8 cellular contexts compared by ENCODE assay signal in genomic region chr17:41664587-41665565, GRCh38. TPM values are rescaled to one million over a fixed set of nuclear protein-coding genes. Genes with fewer than 3 reads are reported as not detected.
A peak's percentile ranks its signal among the peaks of the same experiment; 100 is the strongest.
DNase-seq lines count a peak whose midpoint lies in the region; ATAC-seq, FAIRE-seq and TF ChIP-seq lines count a peak whose summit lies in the region.

No MANE protein-coding gene starts in this region.

- H3K4me1 ChIP-seq in HepG2 (ENCODE audit: insufficient read depth, low read length) (peaks cover 44% of the 10 kb centered on the region), right lobe of liver (peaks cover 0 to 14% (median 0%) of the 10 kb centered on the region in 4 donors), mucosa of rectum (ENCODE audit: control insufficient read depth in 2 of 2, insufficient read depth in 2 of 2, low read length in 2 of 2) (peaks cover 7 to 19% of the 10 kb centered on the region in 2 donors)

- no peaks in the 10 kb centered on the region for H4K20me1 ChIP-seq in HepG2 (ENCODE audit: insufficient read depth, low read length)

- intact Hi-C loops in HepG2 (cut with micrococcal nuclease; ENCODE audit: unreplicated experiment) (loop anchor here (5.0 to 10.0 kb wide), 3 partner anchors 70 to 1050 kb away; no protein-coding TSS in a partner anchor), right lobe of liver (cut with DNase I) (no loop called here)

- H3K9me3 ChIP-seq in HepG2 (ENCODE audit: low read length) (no peaks in the 10 kb centered on the region), right lobe of liver (no peaks in the 10 kb centered on the region), mucosa of rectum (ENCODE audit: control insufficient read depth in 2 of 2, low read length in 2 of 2) (no peaks in the 10 kb centered on the region)

- ATAC-seq in HepG2 (no peak), right lobe of liver (no peak), HG03280 (IDR thresholded peaks at IDR 0.05; ENCODE audit: unreplicated experiment) (no peak)

- H3K27me3 ChIP-seq in HepG2 (ENCODE audit: control insufficient read depth in 1 of 2, insufficient read depth in 2 of 2, low read length in 2 of 2) = peaks cover 0 to 24% of the 10 kb centered on the region in 2 experiments; a peak in 3 of 5 replicates
- no peaks in the 10 kb centered on the region for H3K27me3 ChIP-seq in right lobe of liver
- H3K27me3 ChIP-seq in brain microvascular endothelial cell (replicated peaks) = no peaks in the 10 kb centered on the region
- H3K27me3 ChIP-seq in mucosa of rectum (ENCODE audit: control insufficient read depth in 2 of 2, insufficient read depth in 2 of 2, low read length in 2 of 2) = no peaks in the 10 kb centered on the region

- TF ChIP-seq POLR2A in HepG2 (IDR thresholded peaks at IDR 0.05; ENCODE audit: insufficient read depth in 1 of 2, low read depth in 2 of 2, low read length in 2 of 2) (no peak), right lobe of liver (IDR thresholded peaks at IDR 0.05) (no peak)

- peak overlapping the region; percentile 100 for H3K4me2 ChIP-seq in HepG2 (ENCODE audit: low read depth, low read length)

- in situ Hi-C loops in HepG2 (cut with HindIII; ENCODE audit: extremely low pct_ligation_motif_present, low pct_unique_long_range_greater_than_20kb) = loop anchor here (5.0 kb wide), 3 partner anchors 118 to 1048 kb away; no protein-coding TSS in a partner anchor
- in situ Hi-C loops in brain microvascular endothelial cell (cut with HindIII; ENCODE audit: low pct_ligation_motif_present, low sequenced_read_pairs) = no loop called here

- TF ChIP-seq RAD21 in HepG2 (CRISPR knock-in tag; IDR thresholded peaks at IDR 0.05) = no peak

- POLR2A ChIA-PET in HepG2 (lab: Yijun Ruan, JAX) = interaction anchor here (1.1 to 6.3 kb wide), 6 partner anchors 14 to 846 kb away, joined by 3 to 102 read pairs (median 12); partner anchors contain the start of gene EIF1

- CTCF ChIA-PET in HepG2 (lab: Yijun Ruan, JAX; ENCODE audit: low intra/inter-chr PET ratio, low total read pairs) = interaction anchor here (1.4 to 8.5 kb wide), 7 partner anchors 16 to 861 kb away, joined by 3 to 242 read pairs (median 23); no protein-coding TSS in a partner anchor

- peak overlapping the region; percentile 59; the same call in 1 of the 2 replicates for H3K9ac ChIP-seq in HepG2 (ENCODE audit: insufficient read depth, low read depth, low read length)
- H3K9ac ChIP-seq in mucosa of rectum (ENCODE audit: low read depth in 1 of 2, low read length in 2 of 2) = peak overlapping the region; percentile 81 to 91

- H3K4me3 ChIP-seq in HepG2 (replicated peaks in 1 of 3; ENCODE audit: insufficient read depth in 1 of 3, low read depth in 2 of 3, low read length in 3 of 3) = peak overlapping the region; percentile 53 to 80 (median 54); a peak in 4 of 6 replicates
- peak overlapping the region in 1 of 3 donors; percentile 45 for H3K4me3 ChIP-seq in right lobe of liver
- peak overlapping the region; percentile 58 for H3K4me3 ChIP-seq in brain microvascular endothelial cell (ENCODE audit: low read depth, low read length)
- peak overlapping the region; percentile 74 to 88 for H3K4me3 ChIP-seq in mucosa of rectum (ENCODE audit: low read length in 2 of 2)

- no TSS peak for BruUV-seq in HepG2 (replicated peaks; lab: Mats Ljungman, UMichigan)

- no peaks in the 10 kb centered on the region for H3K79me2 ChIP-seq in HepG2 (ENCODE audit: insufficient read depth, low read length)

- H3K36me3 ChIP-seq in HepG2 (replicated peaks in 1 of 2; ENCODE audit: control insufficient read depth in 1 of 2, insufficient read depth in 2 of 2, low read length in 2 of 2) = no peaks in the 10 kb centered on the region
- H3K36me3 ChIP-seq in right lobe of liver = no peaks in the 10 kb centered on the region
- H3K36me3 ChIP-seq in brain microvascular endothelial cell (replicated peaks) = no peaks in the 10 kb centered on the region
- H3K36me3 ChIP-seq in mucosa of rectum (ENCODE audit: control insufficient read depth in 2 of 2, insufficient read depth in 2 of 2, low read length in 2 of 2) = no peaks in the 10 kb centered on the region

- FAIRE-seq in HepG2 (lab: Jason Lieb, UNC) = no peak

- DNase-seq in HepG2 (ENCODE audit: low spot score) = no peak
- no peak for DNase-seq in right lobe of liver
- DNase-seq in brain microvascular endothelial cell = no peak
- no peak for DNase-seq in activated effector memory CD4-positive, alpha-beta T cell treated with anti-CD3 and anti-CD28 coated beads, Interleukin-2, amount 50 U/mL, for 16 hours
- DNase-seq in germinal center (ENCODE audit: low spot score) = no peak
- no peak for DNase-seq in OCI-M1 (lab: John Stamatoyannopoulos, UW)

- no peak for TF ChIP-seq CTCF in HepG2 (CRISPR knock-in tag; IDR thresholded peaks at IDR 0.05)
- no peak for TF ChIP-seq CTCF in right lobe of liver (IDR thresholded peaks at IDR 0.05)
- TF ChIP-seq CTCF in brain microvascular endothelial cell (IDR thresholded peaks at IDR 0.05; ENCODE audit: low read depth, low read length, missing control alignments) = no peak

- H3K27ac ChIP-seq in HepG2 (ENCODE audit: extremely low read length, insufficient read depth, low read length) (no peak overlapping the region), right lobe of liver (no peak overlapping the region), brain microvascular endothelial cell (no peak overlapping the region), mucosa of rectum (ENCODE audit: low read depth in 2 of 2, low read length in 2 of 2) (peak overlapping the region; percentile 83 to 90)

- 23% methylated on average over 15 of the region's 15 CpGs for WGBS in HepG2 (ENCODE audit: low lambda C conversion rate)
- WGBS in right lobe of liver (ENCODE audit: insufficient coverage, low coverage, low lambda C conversion rate, missing lambda C conversion rate) = 50% methylated on average over 15 of the region's 15 CpGs

- H2AFZ ChIP-seq in HepG2 (ENCODE audit: low read length) = peak overlapping the region; percentile 92

- no peak for TF ChIP-seq EP300 in HepG2 (IDR thresholded peaks at IDR 0.05; ENCODE audit: low read depth in 2 of 2, low read length in 2 of 2)
- TF ChIP-seq EP300 in HepG2 (CRISPR knock-in tag; IDR thresholded peaks at IDR 0.05; ENCODE audit: borderline replicate concordance) = no peak

RNA-seq across cellular contexts. Expression of gene EIF1, which starts 23.8 kb away (rescaled TPM):
- total RNA-seq in HepG2 (2016; rRNA removed; fragmentation: Illumina TruSeq; extraction: Trizol) (147 and 199 TPM in 2 replicates), right lobe of liver (100 to 1,000 TPM; 284 to 454 (median 404) TPM)
- total RNA-seq in HepG2 (2016; cell fraction: cytosol; rRNA removed; fragmentation: Illumina TruSeq; extraction: Trizol; ENCODE audit: low read depth) = 90.4 and 105 TPM in 2 replicates
- total RNA-seq in HepG2 (2016; cell fraction: insoluble cytoplasmic fraction; rRNA removed; fragmentation: Illumina TruSeq; extraction: Trizol) = 134 and 191 TPM in 2 replicates
- total RNA-seq in HepG2 (2016; cell fraction: membrane; rRNA removed; fragmentation: Illumina TruSeq; extraction: Trizol) = 209 and 226 TPM in 2 replicates
- total RNA-seq in HepG2 (2016; cell fraction: nucleus; rRNA removed; fragmentation: Illumina TruSeq; extraction: Trizol) = 237 and 265 TPM in 2 replicates
- 388 and 517 TPM in 2 replicates for polyA plus RNA-seq in HepG2 (2011; rRNA removed)
- 157 and 242 TPM in 2 replicates for polyA plus RNA-seq in HepG2 (2011; cell fraction: cytosol; rRNA removed)
- 346 and 409 TPM in 2 replicates for polyA plus RNA-seq in HepG2 (2011; cell fraction: nucleus; rRNA removed)
- polyA plus RNA-seq in HepG2 (2012) = 1,096 and 1,427 TPM in 2 replicates
- polyA plus RNA-seq in HepG2 (2016; cell fraction: cytosol; fragmentation: Illumina TruSeq; extraction: Trizol; ENCODE audit: low read depth) = 537 and 540 TPM in 2 replicates
- polyA plus RNA-seq in HepG2 (2016; cell fraction: insoluble cytoplasmic fraction; fragmentation: Illumina TruSeq; extraction: Trizol; ENCODE audit: low read depth) = 606 and 702 TPM in 2 replicates
- polyA plus RNA-seq in HepG2 (2016; cell fraction: membrane; fragmentation: Illumina TruSeq; extraction: Trizol; ENCODE audit: low read depth) = 490 and 548 TPM in 2 replicates
- 691 and 695 TPM in 2 replicates for polyA plus RNA-seq in HepG2 (2016; cell fraction: nucleus; fragmentation: Illumina TruSeq; extraction: Trizol; ENCODE audit: insufficient read depth, low read depth)
- polyA minus RNA-seq in HepG2 (2011; rRNA and poly(A)+ RNA removed; ENCODE audit: low replicate concordance) = 70.2 and 87.8 TPM in 2 replicates
- 159 and 198 TPM in 2 replicates for polyA minus RNA-seq in HepG2 (2011; cell fraction: cytosol; rRNA and poly(A)+ RNA removed)
- polyA minus RNA-seq in HepG2 (2011; cell fraction: nucleus; rRNA and poly(A)+ RNA removed) = 333 and 395 TPM in 2 replicates

RNA-seq across cellular contexts. Expression of gene KRT17, which starts 40.5 kb away (rescaled TPM):
- total RNA-seq in HepG2 (2016; rRNA removed; fragmentation: Illumina TruSeq; extraction: Trizol) (0.52 and 0.82 TPM in 2 replicates), right lobe of liver (not detected)
- total RNA-seq in HepG2 (2016; cell fraction: cytosol; rRNA removed; fragmentation: Illumina TruSeq; extraction: Trizol; ENCODE audit: low read depth) = 0.40 and 0.44 TPM in 2 replicates
- 0.40 and 0.54 TPM in 2 replicates for total RNA-seq in HepG2 (2016; cell fraction: insoluble cytoplasmic fraction; rRNA removed; fragmentation: Illumina TruSeq; extraction: Trizol)
- total RNA-seq in HepG2 (2016; cell fraction: membrane; rRNA removed; fragmentation: Illumina TruSeq; extraction: Trizol) = 0.38 and 0.65 TPM in 2 replicates
- total RNA-seq in HepG2 (2016; cell fraction: nucleus; rRNA removed; fragmentation: Illumina TruSeq; extraction: Trizol) = 1.4 TPM in 1 of 2 replicates, not detected in the other
- 0.38 and 0.47 TPM in 2 replicates for polyA plus RNA-seq in HepG2 (2011; rRNA removed)
- polyA plus RNA-seq in HepG2 (2011; cell fraction: cytosol; rRNA removed) = 0.43 and 0.50 TPM in 2 replicates
- polyA plus RNA-seq in HepG2 (2011; cell fraction: nucleus; rRNA removed) = 0.23 and 0.66 TPM in 2 replicates
- 0.28 TPM in 1 of 2 replicates, not detected in the other for polyA plus RNA-seq in HepG2 (2012)
- polyA plus RNA-seq in HepG2 (2016; cell fraction: cytosol; fragmentation: Illumina TruSeq; extraction: Trizol; ENCODE audit: low read depth) = 0.54 and 0.71 TPM in 2 replicates
- 0.70 and 0.84 TPM in 2 replicates for polyA plus RNA-seq in HepG2 (2016; cell fraction: insoluble cytoplasmic fraction; fragmentation: Illumina TruSeq; extraction: Trizol; ENCODE audit: low read depth)
- 0.35 and 1.0 TPM in 2 replicates for polyA plus RNA-seq in HepG2 (2016; cell fraction: membrane; fragmentation: Illumina TruSeq; extraction: Trizol; ENCODE audit: low read depth)
- 0.55 and 0.81 TPM in 2 replicates for polyA plus RNA-seq in HepG2 (2016; cell fraction: nucleus; fragmentation: Illumina TruSeq; extraction: Trizol; ENCODE audit: insufficient read depth, low read depth)
- 0.32 and 1,101 TPM in 2 replicates for polyA minus RNA-seq in HepG2 (2011; rRNA and poly(A)+ RNA removed; ENCODE audit: low replicate concordance)
- polyA minus RNA-seq in HepG2 (2011; cell fraction: cytosol; rRNA and poly(A)+ RNA removed) = 9.0 and 16.5 TPM in 2 replicates
- 3.5 and 5.9 TPM in 2 replicates for polyA minus RNA-seq in HepG2 (2011; cell fraction: nucleus; rRNA and poly(A)+ RNA removed)

RNA-seq across cellular contexts. Expression of gene GAST, which starts 47.3 kb away (rescaled TPM):
- total RNA-seq in HepG2 (2016; rRNA removed; fragmentation: Illumina TruSeq; extraction: Trizol) (0.42 TPM in 1 of 2 replicates, not detected in the other), right lobe of liver (not detected)
- total RNA-seq in HepG2 (2016; cell fraction: cytosol; rRNA removed; fragmentation: Illumina TruSeq; extraction: Trizol; ENCODE audit: low read depth) = not detected in 2 replicates
- 0.52 TPM in 1 of 2 replicates, not detected in the other for total RNA-seq in HepG2 (2016; cell fraction: insoluble cytoplasmic fraction; rRNA removed; fragmentation: Illumina TruSeq; extraction: Trizol)
- not detected in 2 replicates for total RNA-seq in HepG2 (2016; cell fraction: membrane; rRNA removed; fragmentation: Illumina TruSeq; extraction: Trizol)
- total RNA-seq in HepG2 (2016; cell fraction: nucleus; rRNA removed; fragmentation: Illumina TruSeq; extraction: Trizol) = 1.4 TPM in 1 of 2 replicates, not detected in the other
- 0.32 and 0.65 TPM in 2 replicates for polyA plus RNA-seq in HepG2 (2011; rRNA removed)
- 0.32 and 0.93 TPM in 2 replicates for polyA plus RNA-seq in HepG2 (2011; cell fraction: cytosol; rRNA removed)
- not detected in 2 replicates for polyA plus RNA-seq in HepG2 (2011; cell fraction: nucleus; rRNA removed)
- 0.56 and 4.9 TPM in 2 replicates for polyA plus RNA-seq in HepG2 (2012)
- not detected in 2 replicates for polyA plus RNA-seq in HepG2 (2016; cell fraction: cytosol; fragmentation: Illumina TruSeq; extraction: Trizol; ENCODE audit: low read depth)
- polyA plus RNA-seq in HepG2 (2016; cell fraction: insoluble cytoplasmic fraction; fragmentation: Illumina TruSeq; extraction: Trizol; ENCODE audit: low read depth) = 1.1 TPM in 1 of 2 replicates, not detected in the other
- polyA plus RNA-seq in HepG2 (2016; cell fraction: membrane; fragmentation: Illumina TruSeq; extraction: Trizol; ENCODE audit: low read depth) = not detected in 2 replicates
- 1.4 TPM in 1 of 2 replicates, not detected in the other for polyA plus RNA-seq in HepG2 (2016; cell fraction: nucleus; fragmentation: Illumina TruSeq; extraction: Trizol; ENCODE audit: insufficient read depth, low read depth)
- polyA minus RNA-seq in HepG2 (2011; rRNA and poly(A)+ RNA removed; ENCODE audit: low replicate concordance) = 0.58 TPM in 1 of 2 replicates, not detected in the other
- not detected in 2 replicates for polyA minus RNA-seq in HepG2 (2011; cell fraction: cytosol; rRNA and poly(A)+ RNA removed)
- polyA minus RNA-seq in HepG2 (2011; cell fraction: nucleus; rRNA and poly(A)+ RNA removed) = not detected in 2 replicates

RNA-seq across cellular contexts. Expression of gene KRT16, which starts 52.3 kb away (rescaled TPM):
- total RNA-seq in HepG2 (2016; rRNA removed; fragmentation: Illumina TruSeq; extraction: Trizol) (not detected in 2 replicates), right lobe of liver (not detected)
- not detected in 2 replicates for total RNA-seq in HepG2 (2016; cell fraction: cytosol; rRNA removed; fragmentation: Illumina TruSeq; extraction: Trizol; ENCODE audit: low read depth)
- not detected in 2 replicates for total RNA-seq in HepG2 (2016; cell fraction: insoluble cytoplasmic fraction; rRNA removed; fragmentation: Illumina TruSeq; extraction: Trizol)
- not detected in 2 replicates for total RNA-seq in HepG2 (2016; cell fraction: membrane; rRNA removed; fragmentation: Illumina TruSeq; extraction: Trizol)
- total RNA-seq in HepG2 (2016; cell fraction: nucleus; rRNA removed; fragmentation: Illumina TruSeq; extraction: Trizol) = not detected in 2 replicates
- 0.07 TPM in 1 of 2 replicates, not detected in the other for polyA plus RNA-seq in HepG2 (2011; rRNA removed)
- polyA plus RNA-seq in HepG2 (2011; cell fraction: cytosol; rRNA removed) = not detected in 2 replicates
- not detected in 2 replicates for polyA plus RNA-seq in HepG2 (2011; cell fraction: nucleus; rRNA removed)
- not detected in 2 replicates for polyA plus RNA-seq in HepG2 (2012)
- not detected in 2 replicates for polyA plus RNA-seq in HepG2 (2016; cell fraction: cytosol; fragmentation: Illumina TruSeq; extraction: Trizol; ENCODE audit: low read depth)
- not detected in 2 replicates for polyA plus RNA-seq in HepG2 (2016; cell fraction: insoluble cytoplasmic fraction; fragmentation: Illumina TruSeq; extraction: Trizol; ENCODE audit: low read depth)
- polyA plus RNA-seq in HepG2 (2016; cell fraction: membrane; fragmentation: Illumina TruSeq; extraction: Trizol; ENCODE audit: low read depth) = not detected in 2 replicates
- not detected in 2 replicates for polyA plus RNA-seq in HepG2 (2016; cell fraction: nucleus; fragmentation: Illumina TruSeq; extraction: Trizol; ENCODE audit: insufficient read depth, low read depth)
- polyA minus RNA-seq in HepG2 (2011; rRNA and poly(A)+ RNA removed; ENCODE audit: low replicate concordance) = 5.8 TPM in 1 of 2 replicates, not detected in the other
- not detected in 2 replicates for polyA minus RNA-seq in HepG2 (2011; cell fraction: cytosol; rRNA and poly(A)+ RNA removed)
- polyA minus RNA-seq in HepG2 (2011; cell fraction: nucleus; rRNA and poly(A)+ RNA removed) = not detected in 2 replicates

Comparison
In these comparisons a context has a peak if more than half of its experiments do, and no peak if none do; other contexts are left out.
1. H3K27ac ChIP-seq: peak in mucosa of rectum (2 of 2); none in HepG2 (single experiment), right lobe of liver (0 of 3) and brain microvascular endothelial cell (single experiment).